In genomic region chr1:42008264-42008663, GRCh38 we compare ENCODE assay signal across 24 cellular contexts.
"Had no signal": no experiment of that assay in that cellular context is flagged by ENCODE, and none has a peak within 500 bp of the region (broad histone marks: within the 10 kb centered on the region; RNA-seq: fewer than 3 reads in every experiment).

No MANE protein-coding gene starts in this region.

- H3K9ac ChIP-seq: SK-N-SH had no signal

- H3K27ac ChIP-seq: Peyer's patch, RWPE1, SJCRH30, VCaP had no signal

- H3K36me3 ChIP-seq: adrenal gland, Peyer's patch, SJCRH30 had no signal

- H3K4me2 ChIP-seq: SK-N-SH had no signal

- DNase-seq: activated CD4-positive, CD25-positive, alpha-beta regulatory T cell; activated CD8-positive, alpha-beta memory T cell treated with anti-CD3 and anti-CD28 coated beads, Interleukin-2, amount 50 U/mL, for 48 hours; activated CD8-positive, alpha-beta T cell treated with anti-CD3 and anti-CD28 coated beads for 36 hours; activated naive CD4-positive, alpha-beta T cell treated with anti-CD3 and anti-CD28 coated beads, Interleukin-2, amount 50 U/mL, for 16 hours; activated naive CD8-positive, alpha-beta T cell treated with anti-CD3 and anti-CD28 coated beads, Interleukin-2, amount 10 ng/mL, durations not matched to agents 7 days and 5 days; activated T-cell treated with anti-CD3 and anti-CD28 coated beads, Interleukin-2, amount 50 U/mL, for 1 hour; adrenal gland; anterior cingulate cortex; caudate nucleus; NCI-H1092; NCI-H1417 treated with DMSO at 0.1 percent for 48 hours; NCI-H1694; NCI-H2029; NCI-H2107; NCI-H510A treated with DMSO at 0.1 percent for 48 hours; NCI-H69; NK-92 treated with Interleukin-12 subunit alpha and Interleukin-12 subunit beta, amount 100 ng/mL, for 24 hours; Peyer's patch; Right ventricle myocardium superior; SJCRH30; SK-N-SH; T-helper 1 cell had no signal

- H3K4me1 ChIP-seq: SJCRH30 had no signal

- ATAC-seq: activated CD8-positive, alpha-beta T cell treated with anti-CD3 and anti-CD28 coated beads for 36 hours had no signal

- H3K27me3 ChIP-seq: adrenal gland, Peyer's patch, SJCRH30 had no signal

- H3K9me2 ChIP-seq: SK-N-SH had no signal

- H3K4me3 ChIP-seq: adrenal gland, Peyer's patch, SJCRH30 had no signal

- H3K9me3 ChIP-seq: adrenal gland, Peyer's patch, SJCRH30, SK-N-SH had no signal
